Comparison of ENCODE assay signal across 1 cellular context in the genomic region with DNA sequence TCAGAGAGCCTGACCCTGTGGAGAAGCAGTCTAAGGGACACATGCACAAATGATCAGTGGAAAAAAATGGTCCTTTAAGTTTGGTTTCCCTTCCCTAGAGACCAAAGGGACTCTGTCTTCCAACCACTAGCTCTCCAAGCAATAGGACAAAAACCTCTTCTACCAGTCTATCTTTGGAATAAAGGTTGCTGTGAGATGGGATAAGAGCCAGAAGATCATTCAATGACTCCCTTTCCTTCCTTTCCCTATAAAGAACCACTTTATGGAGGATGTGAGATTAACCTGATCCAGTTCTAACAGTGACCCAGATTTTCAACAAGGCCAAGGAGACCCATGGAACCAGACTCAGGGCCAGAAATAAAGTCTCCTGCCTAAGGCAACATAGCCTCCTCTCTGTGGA.
TF ChIP-seq lines count a peak whose summit lies in the region.

No MANE protein-coding gene starts in this region.

TF ChIP-seq in WTC11, 78 proteins besides CTCF, POLR2A, EP300 and RAD21 (continued from another document):
- TF ChIP-seq, protein P1, sequence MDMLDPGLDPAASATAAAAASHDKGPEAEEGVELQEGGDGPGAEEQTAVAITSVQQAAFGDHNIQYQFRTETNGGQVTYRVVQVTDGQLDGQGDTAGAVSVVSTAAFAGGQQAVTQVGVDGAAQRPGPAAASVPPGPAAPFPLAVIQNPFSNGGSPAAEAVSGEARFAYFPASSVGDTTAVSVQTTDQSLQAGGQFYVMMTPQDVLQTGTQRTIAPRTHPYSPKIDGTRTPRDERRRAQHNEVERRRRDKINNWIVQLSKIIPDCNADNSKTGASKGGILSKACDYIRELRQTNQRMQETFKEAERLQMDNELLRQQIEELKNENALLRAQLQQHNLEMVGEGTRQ (CRISPR knock-in tag; IDR thresholded peaks at IDR 0.05), result no peak
- no peak for TF ChIP-seq IRF2 (CRISPR knock-in tag; IDR thresholded peaks at IDR 0.05; ENCODE audit: borderline replicate concordance, low read depth)
- TF ChIP-seq FOXJ3 (CRISPR knock-in tag; IDR thresholded peaks at IDR 0.05; ENCODE audit: borderline replicate concordance), result no peak
